ENCODE assay signal across 1 cellular context in the genomic region with DNA sequence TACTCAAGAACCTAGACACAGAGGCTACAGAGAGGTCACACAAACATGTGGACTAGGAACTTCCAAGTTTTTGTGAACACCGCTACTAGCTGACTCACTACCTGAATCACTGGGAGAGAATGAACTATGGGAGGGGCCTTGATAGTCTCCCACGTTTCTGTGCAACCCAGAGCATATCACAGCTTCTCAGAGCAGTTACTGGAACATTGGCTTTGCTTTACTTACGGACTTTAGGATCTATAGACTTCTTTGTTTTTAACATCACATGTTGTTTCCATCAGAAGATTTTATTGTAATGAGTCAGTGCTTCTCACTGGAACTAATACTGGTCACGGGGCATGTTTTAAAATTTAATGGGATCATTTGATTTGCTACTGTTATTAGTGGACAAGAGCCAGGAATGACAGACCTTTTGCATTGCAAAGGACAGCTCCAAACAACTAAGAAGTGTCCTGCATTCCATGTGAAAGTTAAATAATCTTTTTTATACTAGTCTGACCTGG.
TF ChIP-seq lines count a peak whose summit lies in the region.

No MANE protein-coding gene starts in this region.

TF ChIP-seq in HepG2, 621 proteins besides CTCF, POLR2A, EP300 and RAD21:
- TF ChIP-seq, protein P1, sequence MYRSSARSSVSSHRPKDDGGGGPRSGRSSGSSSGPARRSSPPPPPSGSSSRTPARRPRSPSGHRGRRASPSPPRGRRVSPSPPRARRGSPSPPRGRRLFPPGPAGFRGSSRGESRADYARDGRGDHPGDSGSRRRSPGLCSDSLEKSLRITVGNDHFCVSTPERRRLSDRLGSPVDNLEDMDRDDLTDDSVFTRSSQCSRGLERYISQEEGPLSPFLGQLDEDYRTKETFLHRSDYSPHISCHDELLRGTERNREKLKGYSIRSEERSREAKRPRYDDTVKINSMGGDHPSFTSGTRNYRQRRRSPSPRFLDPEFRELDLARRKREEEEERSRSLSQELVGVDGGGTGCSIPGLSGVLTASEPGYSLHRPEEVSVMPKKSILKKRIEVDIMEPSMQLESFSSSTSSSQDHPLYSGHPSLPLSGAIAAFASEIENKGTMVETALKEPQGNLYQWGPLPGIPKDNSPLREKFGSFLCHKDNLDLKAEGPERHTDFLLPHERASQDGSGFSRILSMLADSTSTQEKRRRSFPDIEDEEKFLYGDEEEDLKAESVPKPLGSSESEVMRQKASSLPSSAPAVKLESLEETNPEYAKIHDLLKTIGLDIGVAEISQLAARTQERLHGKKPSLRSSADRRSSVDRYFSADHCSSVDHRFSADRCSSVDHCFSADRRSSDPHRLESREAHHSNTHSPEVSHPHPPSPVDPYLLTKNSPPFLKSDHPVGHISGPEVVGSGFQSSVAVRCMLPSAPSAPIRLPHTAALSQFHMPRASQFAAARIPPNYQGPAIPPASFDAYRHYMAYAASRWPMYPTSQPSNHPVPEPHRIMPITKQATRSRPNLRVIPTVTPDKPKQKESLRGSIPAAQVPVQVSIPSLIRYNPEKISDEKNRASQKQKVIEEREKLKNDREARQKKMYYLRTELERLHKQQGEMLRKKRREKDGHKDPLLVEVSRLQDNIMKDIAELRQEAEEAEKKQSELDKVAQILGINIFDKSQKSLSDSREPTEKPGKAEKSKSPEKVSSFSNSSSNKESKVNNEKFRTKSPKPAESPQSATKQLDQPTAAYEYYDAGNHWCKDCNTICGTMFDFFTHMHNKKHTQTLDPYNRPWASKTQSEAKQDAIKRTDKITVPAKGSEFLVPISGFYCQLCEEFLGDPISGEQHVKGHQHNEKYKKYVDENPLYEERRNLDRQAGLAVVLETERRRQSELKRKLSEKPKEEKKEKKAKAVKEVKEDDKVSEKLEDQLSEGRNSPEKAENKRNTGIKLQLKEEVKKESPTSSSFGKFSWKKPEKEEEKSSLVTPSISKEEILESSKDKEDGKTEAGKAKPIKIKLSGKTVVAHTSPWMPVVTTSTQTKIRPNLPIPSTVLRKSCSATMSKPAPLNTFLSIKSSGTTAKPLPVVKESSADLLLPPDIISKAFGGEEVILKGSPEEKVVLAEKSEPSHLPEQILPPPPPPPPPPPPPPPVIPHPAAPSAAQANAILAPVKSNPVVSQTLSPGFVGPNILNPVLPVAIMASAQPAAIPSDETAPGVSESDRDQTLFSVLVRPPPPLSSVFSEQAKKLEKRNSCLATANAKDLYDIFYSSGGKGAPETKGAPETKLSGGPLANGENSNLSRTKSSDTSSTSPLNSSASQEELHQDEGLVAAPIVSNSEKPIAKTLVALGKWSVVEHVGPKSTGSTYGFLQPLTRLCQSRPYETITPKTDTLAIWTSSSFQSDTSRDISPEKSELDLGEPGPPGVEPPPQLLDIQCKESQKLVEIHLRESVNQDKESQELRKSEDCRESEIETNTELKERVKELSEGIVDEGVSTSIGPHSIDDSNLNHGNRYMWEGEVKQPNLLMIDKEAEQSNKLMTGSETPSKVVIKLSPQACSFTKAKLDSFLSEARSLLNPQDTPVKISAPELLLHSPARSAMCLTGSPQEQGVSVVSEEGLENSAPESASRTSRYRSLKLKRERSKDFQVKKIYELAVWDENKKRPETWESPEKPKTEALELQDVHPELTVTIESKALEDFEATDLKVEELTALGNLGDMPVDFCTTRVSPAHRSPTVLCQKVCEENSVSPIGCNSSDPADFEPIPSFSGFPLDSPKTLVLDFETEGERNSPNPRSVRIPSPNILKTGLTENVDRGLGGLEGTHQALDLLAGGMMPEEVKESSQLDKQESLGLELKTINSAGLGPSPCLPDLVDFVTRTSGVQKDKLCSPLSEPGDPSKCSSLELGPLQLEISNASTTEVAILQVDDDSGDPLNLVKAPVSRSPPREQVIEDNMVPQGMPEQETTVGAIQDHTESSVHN (CRISPR knock-in tag; IDR thresholded peaks at IDR 0.05): no peak
- no peak for TF ChIP-seq FOXC1 (CRISPR knock-in tag; IDR thresholded peaks at IDR 0.05; ENCODE audit: borderline replicate concordance)
- TF ChIP-seq, protein P2, sequence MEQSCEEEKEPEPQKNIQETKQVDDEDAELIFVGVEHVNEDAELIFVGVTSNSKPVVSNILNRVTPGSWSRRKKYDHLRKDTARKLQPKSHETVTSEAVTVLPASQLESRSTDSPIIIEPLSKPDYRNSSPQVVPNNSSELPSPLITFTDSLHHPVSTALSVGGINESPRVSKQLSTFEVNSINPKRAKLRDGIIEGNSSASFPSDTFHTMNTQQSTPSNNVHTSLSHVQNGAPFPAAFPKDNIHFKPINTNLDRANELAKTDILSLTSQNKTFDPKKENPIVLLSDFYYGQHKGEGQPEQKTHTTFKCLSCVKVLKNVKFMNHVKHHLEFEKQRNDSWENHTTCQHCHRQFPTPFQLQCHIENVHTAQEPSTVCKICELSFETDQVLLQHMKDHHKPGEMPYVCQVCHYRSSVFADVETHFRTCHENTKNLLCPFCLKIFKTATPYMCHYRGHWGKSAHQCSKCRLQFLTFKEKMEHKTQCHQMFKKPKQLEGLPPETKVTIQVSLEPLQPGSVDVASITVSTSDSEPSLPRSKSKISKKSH (CRISPR knock-in tag; IDR thresholded peaks at IDR 0.05; ENCODE audit: borderline replicate concordance): no peak
- no peak for TF ChIP-seq ZFAT (CRISPR knock-in tag; conservative IDR thresholded peaks at IDR 0.05)
- TF ChIP-seq ZNF30 (CRISPR knock-in tag; IDR thresholded peaks at IDR 0.05): no peak
- TF ChIP-seq ETV6 (CRISPR knock-in tag; conservative IDR thresholded peaks at IDR 0.05): no peak
